Comparison of ENCODE assay signal across 9 cellular contexts in genomic region chr10:69333205-69333604, GRCh38. TPM values are rescaled to one million over a fixed set of nuclear protein-coding genes. Genes with fewer than 3 reads are reported as not detected.
DNase-seq lines count a peak whose midpoint lies in the region; ATAC-seq, FAIRE-seq and TF ChIP-seq lines count a peak whose summit lies in the region.
"Had no signal": no experiment of that assay in that cellular context is flagged by ENCODE, and none has a peak within 500 bp of the region (broad histone marks: within the 10 kb centered on the region; RNA-seq: fewer than 3 reads in every experiment).

No MANE protein-coding gene starts in this region.

- H3K36me3 Mint-ChIP-seq in activated CD8-positive, alpha-beta memory T cell treated with anti-CD3 and anti-CD28 coated beads, Interleukin-2, amount 10 ng/mL, durations not matched to agents 7 days and 5 days: peaks cover 14% of the 10 kb centered on the region

- peaks cover 44% of the 10 kb centered on the region for H3K4me1 Mint-ChIP-seq in activated CD8-positive, alpha-beta memory T cell treated with anti-CD3 and anti-CD28 coated beads, Interleukin-2, amount 10 ng/mL, durations not matched to agents 7 days and 5 days

- no peaks in the 10 kb centered on the region for H3K9me3 Mint-ChIP-seq in activated CD8-positive, alpha-beta memory T cell treated with anti-CD3 and anti-CD28 coated beads, Interleukin-2, amount 10 ng/mL, durations not matched to agents 7 days and 5 days (ENCODE audit: low read depth)

- peaks cover 53% of the 10 kb centered on the region for H4K20me1 ChIP-seq in K562 (replicated peaks; ENCODE audit: control insufficient read depth, insufficient read depth, low read length)

- ATAC-seq in K562 (no peak; the same call in 2 of the 3 replicates), right cardiac atrium (peak; percentile 34 to 58), HG03460 (IDR thresholded peaks at IDR 0.05; ENCODE audit: unreplicated experiment) (no peak)
- ATAC-seq in activated CD8-positive, alpha-beta memory T cell treated with anti-CD3 and anti-CD28 coated beads, Interleukin-2, amount 10 ng/mL, durations not matched to agents 7 days and 5 days: no peak

- CTCF ChIA-PET in K562 (lab: Yijun Ruan, JAX; ENCODE audit: low intra/inter-chr PET ratio): no interaction called here
- CTCF ChIA-PET in activated CD8-positive, alpha-beta memory T cell treated with anti-CD3 and anti-CD28 coated beads, Interleukin-2, amount 10 ng/mL, durations not matched to agents 7 days and 5 days (lab: Charles Lee): interaction anchor here (0.7 to 2.5 kb wide), 3 partner anchors 10 to 15 kb away, joined by 3 to 5 read pairs (median 3); no protein-coding TSS in a partner anchor

- DNase-seq in EL (peak; percentile 49), K562 (ENCODE audit: extremely low read depth in 1 of 4, low spot score in 3 of 4) (no peak), right cardiac atrium (peak in 1 of 3 donors; percentile 67), sigmoid colon (peak; percentile 78), head of caudate nucleus (no peak), NCI-H2227 (lab: John Stamatoyannopoulos, UW; ENCODE audit: unreplicated experiment) (no peak)
- no peak for DNase-seq in activated CD8-positive, alpha-beta memory T cell treated with anti-CD3 and anti-CD28 coated beads, Interleukin-2, amount 10 ng/mL, durations not matched to agents 7 days and 5 days
- DNase-seq: NCI-H446 had no signal

- BruUV-seq in K562 (replicated peaks; lab: Mats Ljungman, UMichigan): no TSS peak

- H3K4me1 ChIP-seq in K562 (replicated peaks in 1 of 2; ENCODE audit: control insufficient read depth in 2 of 2, insufficient read depth in 2 of 2, low read length in 2 of 2) (peaks cover 54 to 69% of the 10 kb centered on the region in 2 experiments), right cardiac atrium (ENCODE audit: control insufficient read depth, insufficient read depth, low read length) (peaks cover 48% of the 10 kb centered on the region), sigmoid colon (peaks cover 0 to 89% (median 79%) of the 10 kb centered on the region in 4 donors)

- TF ChIP-seq POLR2A in K562 (conservative IDR thresholded peaks at IDR 0.05) (no peak), sigmoid colon (IDR thresholded peaks at IDR 0.05) (no peak)

- H3K4me2 ChIP-seq in K562 (ENCODE audit: insufficient read depth, low read length): peak overlapping the region; percentile 88; the same call in 1 of the 2 replicates

- no peak for TF ChIP-seq EP300 in K562 (IDR thresholded peaks at IDR 0.05; ENCODE audit: low read length)
- peak in 1 of 4 donors; percentile 31 for TF ChIP-seq EP300 in sigmoid colon (IDR thresholded peaks at IDR 0.05)

- WGBS in K562 (ENCODE audit: insufficient coverage, low coverage, missing lambda C conversion rate): 63% methylated on average over 3 of the region's 3 CpGs
- WGBS in right cardiac atrium: 39% methylated on average over 3 of the region's 3 CpGs
- WGBS in sigmoid colon, 2 donors: 70 to 75% methylated on average over 3 of the region's 3 CpGs

- peak overlapping the region; percentile 92 for H3K27ac ChIP-seq in K562 (ENCODE audit: extremely low read depth, low read depth, low read length)
- H3K27ac ChIP-seq in right cardiac atrium (ENCODE audit: low read length): peak overlapping the region; percentile 97
- H3K27ac ChIP-seq in sigmoid colon: peak overlapping the region; percentile 79 to 91 (median 82)

- POLR2A ChIA-PET in K562 (lab: Yijun Ruan, JAX): interaction anchor here (0.6 to 6.8 kb wide), 9 partner anchors 9 to 80 kb away, joined by 3 to 92 read pairs (median 4); no protein-coding TSS in a partner anchor

- no peak overlapping the region for H2AFZ ChIP-seq in K562 (ENCODE audit: low read depth, low read length)

- no peak overlapping the region for H3K27ac Mint-ChIP-seq in activated CD8-positive, alpha-beta memory T cell treated with anti-CD3 and anti-CD28 coated beads, Interleukin-2, amount 10 ng/mL, durations not matched to agents 7 days and 5 days

- intact Hi-C loops in K562 (cut with micrococcal nuclease): no loop called here
- intact Hi-C loops in right cardiac atrium (cut with DNase I): loop anchor here in 1 of 4 donors (5.0 kb wide), 1 partner anchor 44 kb away; no protein-coding TSS in a partner anchor
- intact Hi-C loops in sigmoid colon (cut with DNase I): loop anchor here (5.0 kb wide), 1 partner anchor 44 kb away; no protein-coding TSS in a partner anchor
- intact Hi-C loops in head of caudate nucleus (cut with DNase I): no loop called here

- peak overlapping the region; percentile 28 to 87; a peak in 3 of 4 replicates for H3K9ac ChIP-seq in K562 (ENCODE audit: insufficient read depth in 1 of 2, low read depth in 2 of 2, low read length in 2 of 2)

- no peak for FAIRE-seq in K562 (lab: Jason Lieb, UNC)

- H3K36me3 ChIP-seq in K562 (ENCODE audit: control insufficient read depth, insufficient read depth, low read length) (peaks cover 75% of the 10 kb centered on the region), sigmoid colon (no peaks in the 10 kb centered on the region)

- H3K79me2 ChIP-seq in K562 (ENCODE audit: control insufficient read depth, insufficient read depth, low read length): peaks cover 98% of the 10 kb centered on the region

- no peaks in the 10 kb centered on the region for H3K27me3 Mint-ChIP-seq in activated CD8-positive, alpha-beta memory T cell treated with anti-CD3 and anti-CD28 coated beads, Interleukin-2, amount 10 ng/mL, durations not matched to agents 7 days and 5 days

- no peak for TF ChIP-seq CTCF in K562 (IDR thresholded peaks at IDR 0.05 in 2 of 3, conservative IDR thresholded peaks at IDR 0.05 in 1 of 3; ENCODE audit: insufficient read depth in 2 of 3, low read depth in 1 of 3, low read length in 3 of 3)
- peak; percentile 23 to 67 (median 37) for TF ChIP-seq CTCF in sigmoid colon (IDR thresholded peaks at IDR 0.05)

- no peaks in the 10 kb centered on the region for H3K27me3 ChIP-seq in K562 (ENCODE audit: control insufficient read depth in 2 of 2, insufficient read depth in 2 of 2, low read length in 2 of 2)
- no peaks in the 10 kb centered on the region for H3K27me3 ChIP-seq in right cardiac atrium (ENCODE audit: control insufficient read depth, insufficient read depth)
- H3K27me3 ChIP-seq in sigmoid colon: no peaks in the 10 kb centered on the region

- H3K4me3 Mint-ChIP-seq in activated CD8-positive, alpha-beta memory T cell treated with anti-CD3 and anti-CD28 coated beads, Interleukin-2, amount 10 ng/mL, durations not matched to agents 7 days and 5 days: no peak overlapping the region

- H3K9me1 ChIP-seq in K562 (ENCODE audit: control insufficient read depth, insufficient read depth, low read length): peaks cover 5% of the 10 kb centered on the region

- no peak for TF ChIP-seq RAD21 in K562 (CRISPR knock-in tag; conservative IDR thresholded peaks at IDR 0.05 in 1 of 2, IDR thresholded peaks at IDR 0.05 in 1 of 2)

- in situ Hi-C loops in K562 (cut with MboI): no loop called here

- H3K9me3 ChIP-seq in K562 (replicated peaks; ENCODE audit: control insufficient read depth, insufficient read depth, low read depth, low read length) (no peaks in the 10 kb centered on the region), right cardiac atrium (ENCODE audit: control insufficient read depth, low read length) (no peaks in the 10 kb centered on the region), sigmoid colon (no peaks in the 10 kb centered on the region)

- no peak overlapping the region for H3K4me3 ChIP-seq in K562
- no peak overlapping the region for H3K4me3 ChIP-seq in right cardiac atrium (ENCODE audit: low read length)
- H3K4me3 ChIP-seq in sigmoid colon: peak overlapping the region in 1 of 4 donors; percentile 3

TF ChIP-seq in K562, 482 proteins besides CTCF, POLR2A, EP300 and RAD21 (continues in another document):
- no peak for TF ChIP-seq ZNF707 (CRISPR knock-in tag; conservative IDR thresholded peaks at IDR 0.05)
- 0 out of 2 replicates have a peak, but pooled peaks have one; percentile 24 for TF ChIP-seq TEAD4 (IDR thresholded peaks at IDR 0.05; ENCODE audit: low read length)
- no peak for TF ChIP-seq TEAD4 (CRISPR knock-in tag; IDR thresholded peaks at IDR 0.05; ENCODE audit: borderline replicate concordance)
- no peak for TF ChIP-seq RBFOX2 (IDR thresholded peaks at IDR 0.05; ENCODE audit: low read depth, low read length)
- no peak for TF ChIP-seq ZNF699 (CRISPR knock-in tag; IDR thresholded peaks at IDR 0.05; ENCODE audit: insufficient replicate concordance)
- peak in 1 of 2 experiments; percentile 55; a peak in 1 of 4 replicates for TF ChIP-seq TEAD1 (CRISPR knock-in tag; IDR thresholded peaks at IDR 0.05)

RNA-seq across cellular contexts. Expression of gene HK1, which starts 54.9 kb away (rescaled TPM):
- total RNA-seq in K562 (2011; cell fraction: chromatin; rRNA removed; ENCODE audit: low replicate concordance): 146 and 195 TPM in 2 replicates
- 104 and 109 TPM in 2 replicates for total RNA-seq in K562 (2011; cell fraction: nucleolus; rRNA removed)
- 111 and 114 TPM in 2 replicates for total RNA-seq in K562 (2011; cell fraction: nucleoplasm; rRNA removed)
- total RNA-seq in K562 (2014; rRNA removed) (309 and 365 TPM in 2 replicates), K562 (2014; rRNA removed; fragmentation: Illumina TruSeq; extraction: Trizol) (193 and 203 TPM in 2 replicates), K562 (2015; rRNA removed; fragmentation: Illumina TruSeq; extraction: Trizol) (186 and 188 TPM in 2 replicates), K562 (2021) (369 and 422 TPM in 2 replicates), right cardiac atrium (100 to 1,000 TPM; 270 to 313 (median 287) TPM), sigmoid colon (10 to 100 TPM; 60.7 to 74.9 (median 69.1) TPM)
- polyA plus RNA-seq in K562 (2011; rRNA removed) (133 and 176 TPM in 2 replicates), K562 (2014; fragmentation: Illumina TruSeq; extraction: Trizol) (423 and 444 TPM in 2 replicates), K562 (2014; fragmentation: Nextera tagmentation; extraction: Ambion mirVana) (10 to 100 TPM; 29.2 to 34.6 TPM), K562 (2014; rRNA removed) (239 and 256 TPM in 2 replicates), right cardiac atrium (165 TPM), sigmoid colon (10 to 100 TPM; 23.4 to 65.8 (median 34.4) TPM)
- 163 and 167 TPM in 2 replicates for polyA plus RNA-seq in K562 (2011; cell fraction: cytosol; rRNA removed)
- polyA plus RNA-seq in K562 (2011; cell fraction: nucleus; rRNA removed): 84.0 and 115 TPM in 2 replicates
- 265 and 370 TPM in 2 replicates for polyA plus RNA-seq in K562 (2012)
- 362 and 462 TPM in 2 replicates for polyA minus RNA-seq in K562 (2011; rRNA and poly(A)+ RNA removed)
- polyA minus RNA-seq in K562 (2011; cell fraction: cytosol; rRNA and poly(A)+ RNA removed): 160 and 170 TPM in 2 replicates
- polyA minus RNA-seq in K562 (2011; cell fraction: nucleus; rRNA and poly(A)+ RNA removed): 46.6 and 67.3 TPM in 2 replicates
- total RNA-seq in activated CD8-positive, alpha-beta memory T cell treated with anti-CD3 and anti-CD28 coated beads, Interleukin-2, amount 10 ng/mL, durations not matched to agents 7 days and 5 days: 100 to 1,000 TPM; 121 to 135 TPM

Comparison
In these comparisons a context has a peak if more than half of its experiments do, and no peak if none do; other contexts are left out.
1. DNase-seq: peak in EL (single experiment) and sigmoid colon (single experiment); none in K562 (0 of 4), activated CD8-positive, alpha-beta memory T cell treated with anti-CD3 and anti-CD28 coated beads, Interleukin-2, amount 10 ng/mL, durations not matched to agents 7 days and 5 days (single experiment), head of caudate nucleus (0 of 42) and NCI-H2227 (single experiment).
2. ATAC-seq: peak in right cardiac atrium (2 of 2); none in K562 (single experiment), HG03460 (single experiment) and activated CD8-positive, alpha-beta memory T cell treated with anti-CD3 and anti-CD28 coated beads, Interleukin-2, amount 10 ng/mL, durations not matched to agents 7 days and 5 days (single experiment).
3. CTCF ChIP-seq: peak in sigmoid colon (4 of 4); none in K562 (0 of 3).
4. Peak in every context shown above with its lines, with median percentiles within 50 percentile points of each other: H3K27ac ChIP-seq.